Comparison of ENCODE assay signal across 23 cellular contexts in genomic region chr22:19968450-19968891, GRCh38. TPM values are rescaled to one million over a fixed set of nuclear protein-coding genes. Genes with fewer than 3 reads are reported as not detected.
A peak's percentile ranks its signal among the peaks of the same experiment; 100 is the strongest.
DNase-seq lines count a peak whose midpoint lies in the region; FAIRE-seq and TF ChIP-seq lines count a peak whose summit lies in the region.
"Had no signal": no experiment of that assay in that cellular context is flagged by ENCODE, and none has a peak within 500 bp of the region (broad histone marks: within the 10 kb centered on the region; RNA-seq: fewer than 3 reads in every experiment).

No MANE protein-coding gene starts in this region.

- H3K27ac ChIP-seq in RWPE1: peak overlapping the region; percentile 42
- H3K27ac ChIP-seq in endothelial cell of umbilical vein (ENCODE audit: insufficient read depth, low read depth, low read length): no peak overlapping the region
- no peak overlapping the region for H3K27ac ChIP-seq in mesenchymal stem cell (ENCODE audit: low read length, poor library complexity, severe bottlenecking)
- H3K27ac ChIP-seq: C4-2B had no signal

- CTCF ChIA-PET in RWPE1 (lab: Yijun Ruan, JAX): no interaction called here
- CTCF ChIA-PET in endothelial cell of umbilical vein (lab: Charles Lee): interaction anchor here (1.6 to 12.2 kb wide), 2 partner anchors 15 to 44 kb away, joined by 6 to 304 read pairs; no protein-coding TSS in a partner anchor

- H3K14ac ChIP-seq in mesenchymal stem cell (ENCODE audit: low read length in 2 of 2): no peak overlapping the region

- H2BK5ac ChIP-seq in mesenchymal stem cell (ENCODE audit: low read depth, low read length, poor library complexity, severe bottlenecking): no peak overlapping the region

- H3K4ac ChIP-seq in mesenchymal stem cell (ENCODE audit: low read depth in 1 of 2, low read length in 2 of 2): no peak overlapping the region

- 88% methylated on average over 15 of the region's 18 CpGs for WGBS in mesenchymal stem cell

- H3K18ac ChIP-seq in mesenchymal stem cell (ENCODE audit: low read depth in 1 of 2, low read length in 2 of 2): no peak overlapping the region

- H2BK15ac ChIP-seq in mesenchymal stem cell (ENCODE audit: low read depth, poor library complexity, severe bottlenecking): no peak overlapping the region

- H2BK12ac ChIP-seq in mesenchymal stem cell (ENCODE audit: low read length in 2 of 2): no peak overlapping the region

- peak overlapping the region; percentile 35 for H4K8ac ChIP-seq in mesenchymal stem cell (ENCODE audit: low read length)

- TSS peak; percentile 44 for BruUV-seq in endothelial cell of umbilical vein (replicated peaks; lab: Mats Ljungman, UMichigan)

- no peak overlapping the region for H2AK5ac ChIP-seq in mesenchymal stem cell (ENCODE audit: low read length, severe bottlenecking)

- intact Hi-C loops in endothelial cell of umbilical vein (cut with micrococcal nuclease): no loop called here

- H3K4me3 ChIP-seq in endothelial cell of umbilical vein (replicated peaks in 1 of 3; ENCODE audit: insufficient read depth in 1 of 3, low read depth in 1 of 3, low read length in 3 of 3): no peak overlapping the region
- H3K4me3 ChIP-seq in mesenchymal stem cell (ENCODE audit: insufficient read depth in 1 of 2, low read depth in 1 of 2, low read length in 2 of 2): no peak overlapping the region

- H4K91ac ChIP-seq in mesenchymal stem cell (ENCODE audit: low read length): no peak overlapping the region

- H3K9ac ChIP-seq in endothelial cell of umbilical vein (replicated peaks; ENCODE audit: extremely low read depth, insufficient read depth, low read length) (no peak overlapping the region), mesenchymal stem cell (ENCODE audit: low read length) (no peak overlapping the region)

- H2AFZ ChIP-seq in endothelial cell of umbilical vein (ENCODE audit: low read depth, low read length): no peak overlapping the region
- no peak overlapping the region for H2AFZ ChIP-seq in mesenchymal stem cell (ENCODE audit: low read depth, low read length)

- H3K4me1 ChIP-seq in endothelial cell of umbilical vein (ENCODE audit: control insufficient read depth, extremely low read depth, insufficient read depth, low read length) (peaks cover 15% of the 10 kb centered on the region), mesenchymal stem cell (ENCODE audit: control insufficient read depth, insufficient read depth, low read depth, low read length) (peaks cover 7% of the 10 kb centered on the region)

- H3K27me3 ChIP-seq in endothelial cell of umbilical vein (ENCODE audit: control insufficient read depth in 2 of 2, insufficient read depth in 2 of 2, low read length in 2 of 2): no peaks in the 10 kb centered on the region
- H3K27me3 ChIP-seq in mesenchymal stem cell (ENCODE audit: control insufficient read depth in 1 of 2, insufficient read depth in 1 of 2, low read length in 2 of 2): no peaks in the 10 kb centered on the region

- H3K79me1 ChIP-seq in mesenchymal stem cell (replicated peaks; ENCODE audit: low read length, poor library complexity, severe bottlenecking): no peaks in the 10 kb centered on the region

- dilution Hi-C loops in endothelial cell of umbilical vein (cut with MboI; ENCODE audit: extremely low pct_ligation_motif_present, low sequenced_read_pairs): no loop called here

- no peak overlapping the region for H2BK120ac ChIP-seq in mesenchymal stem cell (ENCODE audit: low read depth, low read length)

- no peaks in the 10 kb centered on the region for H4K20me1 ChIP-seq in endothelial cell of umbilical vein (replicated peaks; ENCODE audit: control insufficient read depth, extremely low read depth, insufficient read depth, low read length)

- POLR2A ChIA-PET in RWPE1 (lab: Yijun Ruan, JAX; ENCODE audit: low non-redundant PET) (no interaction called here), endothelial cell of umbilical vein (lab: Charles Lee) (no interaction called here)

- no peak for TF ChIP-seq POLR2A in endothelial cell of umbilical vein (IDR thresholded peaks at IDR 0.05; ENCODE audit: low read depth, low read length)

- no peak for TF ChIP-seq CTCF in RWPE1 (conservative IDR thresholded peaks at IDR 0.05; ENCODE audit: low read depth)
- no peak for TF ChIP-seq CTCF in endothelial cell of umbilical vein (IDR thresholded peaks at IDR 0.05; ENCODE audit: extremely low read depth in 1 of 2, insufficient read depth in 1 of 2, low read depth in 1 of 2, low read length in 2 of 2)

- no peak overlapping the region for H3K23ac ChIP-seq in mesenchymal stem cell (ENCODE audit: low read length in 2 of 2)

- no peak for DNase-seq in RWPE1 (ENCODE audit: low spot score)
- no peak for DNase-seq in endothelial cell of umbilical vein (ENCODE audit: low read depth, low spot score)
- no peak for DNase-seq in mesenchymal stem cell
- DNase-seq in NCI-H510A (lab: John Stamatoyannopoulos, UW): no peak
- DNase-seq in activated CD4-positive, alpha-beta T cell treated with anti-CD3 and anti-CD28 coated beads for 48 hours: no peak
- no peak for DNase-seq in amygdala (lab: John Stamatoyannopoulos, UW)
- no peak for DNase-seq in activated CD4-positive, alpha-beta T cell treated with anti-CD3 and anti-CD28 coated beads, Interleukin-2, amount 50 U/mL, for 4 hours
- DNase-seq: Caco-2; CD8-positive, alpha-beta T cell; EL; GDM1; Karpas-422; MV-4-11; NCI-H1105; NCI-H1436 treated with DMSO at 0.1 percent for 48 hours; NCI-H1930; NCI-H446 treated with DMSO at 0.1 percent for 48 hours; NCI-H526 treated with DMSO at 0.1 percent for 48 hours; RPMI8226; SHP77 treated with DMSO at 0.1 percent for 48 hours had no signal

- no peaks in the 10 kb centered on the region for H3K9me3 ChIP-seq in endothelial cell of umbilical vein (replicated peaks; ENCODE audit: control insufficient read depth, insufficient read depth, low read length)
- no peaks in the 10 kb centered on the region for H3K9me3 ChIP-seq in mesenchymal stem cell (ENCODE audit: control insufficient read depth, low read length)
- H3K9me3 ChIP-seq: Caco-2 had no signal

- no peaks in the 10 kb centered on the region for H3K9me1 ChIP-seq in endothelial cell of umbilical vein (replicated peaks; ENCODE audit: control insufficient read depth, extremely low read depth, insufficient read depth, low read length)

- H3K36me3 ChIP-seq in endothelial cell of umbilical vein (ENCODE audit: control insufficient read depth in 2 of 2, extremely low read depth in 1 of 2, insufficient read depth in 2 of 2, low read length in 2 of 2) (peaks cover 11 to 60% of the 10 kb centered on the region in 2 experiments), mesenchymal stem cell (ENCODE audit: control insufficient read depth in 1 of 2, insufficient read depth in 2 of 2, low read depth in 1 of 2, low read length in 2 of 2) (peaks cover 50 to 80% of the 10 kb centered on the region in 2 experiments)

- H3K4me2 ChIP-seq in endothelial cell of umbilical vein (ENCODE audit: insufficient read depth, low read length) (no peak overlapping the region), mesenchymal stem cell (ENCODE audit: low read length, poor library complexity, severe bottlenecking) (no peak overlapping the region)

- no peaks in the 10 kb centered on the region for H3K79me2 ChIP-seq in endothelial cell of umbilical vein (ENCODE audit: control insufficient read depth, insufficient read depth, low read length)

- no peak for FAIRE-seq in endothelial cell of umbilical vein (lab: Jason Lieb, UNC)
- FAIRE-seq: GM12891, H1 had no signal

RNA-seq across cellular contexts. Expression of gene TXNRD2, which starts 26.9 kb away (rescaled TPM):
- total RNA-seq in endothelial cell of umbilical vein: 211 and 245 TPM in 2 replicates
- polyA plus RNA-seq in endothelial cell of umbilical vein: 440 and 511 TPM in 2 replicates
- polyA plus RNA-seq in endothelial cell of umbilical vein (2011; cell fraction: cytosol; rRNA removed): 259 and 341 TPM in 2 replicates
- polyA plus RNA-seq in endothelial cell of umbilical vein (2011; cell fraction: nucleus; rRNA removed): 576 and 663 TPM in 2 replicates
- polyA plus RNA-seq in endothelial cell of umbilical vein (2012): 102 and 113 TPM in 2 replicates
- polyA minus RNA-seq in endothelial cell of umbilical vein: 102 and 126 TPM in 2 replicates
- 25.2 TPM for polyA minus RNA-seq in endothelial cell of umbilical vein (2011; cell fraction: cytosol; rRNA and poly(A)+ RNA removed)
- polyA minus RNA-seq in endothelial cell of umbilical vein (2011; cell fraction: nucleus; rRNA and poly(A)+ RNA removed): 91.1 and 144 TPM in 2 replicates
- polyA plus RNA-seq in mesenchymal stem cell (2013, experiment 1 of 2): 5.8 TPM
- polyA plus RNA-seq in mesenchymal stem cell (2013, experiment 2 of 2): 6.0 TPM

RNA-seq across cellular contexts. Expression of gene COMT, which starts 26.9 kb away (rescaled TPM):
- total RNA-seq in endothelial cell of umbilical vein: 221 and 246 TPM in 2 replicates
- polyA plus RNA-seq in endothelial cell of umbilical vein: 537 and 579 TPM in 2 replicates
- polyA plus RNA-seq in endothelial cell of umbilical vein (2011; cell fraction: cytosol; rRNA removed): 320 and 379 TPM in 2 replicates
- polyA plus RNA-seq in endothelial cell of umbilical vein (2011; cell fraction: nucleus; rRNA removed): 183 and 186 TPM in 2 replicates
- 145 and 199 TPM in 2 replicates for polyA plus RNA-seq in endothelial cell of umbilical vein (2012)
- polyA minus RNA-seq in endothelial cell of umbilical vein: 206 and 246 TPM in 2 replicates
- 31.5 TPM for polyA minus RNA-seq in endothelial cell of umbilical vein (2011; cell fraction: cytosol; rRNA and poly(A)+ RNA removed)
- polyA minus RNA-seq in endothelial cell of umbilical vein (2011; cell fraction: nucleus; rRNA and poly(A)+ RNA removed): 38.0 and 46.4 TPM in 2 replicates
- polyA plus RNA-seq in mesenchymal stem cell (2013, experiment 1 of 2): 51.6 TPM
- polyA plus RNA-seq in mesenchymal stem cell (2013, experiment 2 of 2): 55.0 TPM

RNA-seq across cellular contexts. Expression of gene ARVCF, which starts 48.2 kb away (rescaled TPM):
- 105 and 109 TPM in 2 replicates for total RNA-seq in endothelial cell of umbilical vein
- polyA plus RNA-seq in endothelial cell of umbilical vein: 81.3 and 83.6 TPM in 2 replicates
- 30.5 and 49.1 TPM in 2 replicates for polyA plus RNA-seq in endothelial cell of umbilical vein (2011; cell fraction: cytosol; rRNA removed)
- 288 and 295 TPM in 2 replicates for polyA plus RNA-seq in endothelial cell of umbilical vein (2011; cell fraction: nucleus; rRNA removed)
- 22.8 and 27.5 TPM in 2 replicates for polyA plus RNA-seq in endothelial cell of umbilical vein (2012)
- 43.0 and 52.9 TPM in 2 replicates for polyA minus RNA-seq in endothelial cell of umbilical vein
- 1.7 TPM for polyA minus RNA-seq in endothelial cell of umbilical vein (2011; cell fraction: cytosol; rRNA and poly(A)+ RNA removed)
- 58.2 and 105 TPM in 2 replicates for polyA minus RNA-seq in endothelial cell of umbilical vein (2011; cell fraction: nucleus; rRNA and poly(A)+ RNA removed)
- 3.0 TPM for polyA plus RNA-seq in mesenchymal stem cell (2013, experiment 1 of 2)
- polyA plus RNA-seq in mesenchymal stem cell (2013, experiment 2 of 2): 3.2 TPM

RNA-seq across cellular contexts. Expression of gene TANGO2, which starts 52.4 kb away (rescaled TPM):
- 33.2 and 40.0 TPM in 2 replicates for total RNA-seq in endothelial cell of umbilical vein
- polyA plus RNA-seq in endothelial cell of umbilical vein: 49.3 and 59.5 TPM in 2 replicates
- polyA plus RNA-seq in endothelial cell of umbilical vein (2011; cell fraction: cytosol; rRNA removed): 34.3 and 36.5 TPM in 2 replicates
- 48.4 and 53.3 TPM in 2 replicates for polyA plus RNA-seq in endothelial cell of umbilical vein (2011; cell fraction: nucleus; rRNA removed)
- polyA plus RNA-seq in endothelial cell of umbilical vein (2012): 20.4 and 20.9 TPM in 2 replicates
- polyA minus RNA-seq in endothelial cell of umbilical vein: 82.2 and 90.8 TPM in 2 replicates
- 10.1 TPM for polyA minus RNA-seq in endothelial cell of umbilical vein (2011; cell fraction: cytosol; rRNA and poly(A)+ RNA removed)
- 22.9 and 23.8 TPM in 2 replicates for polyA minus RNA-seq in endothelial cell of umbilical vein (2011; cell fraction: nucleus; rRNA and poly(A)+ RNA removed)
- polyA plus RNA-seq in mesenchymal stem cell (2013, experiment 1 of 2): 16.0 TPM
- 16.1 TPM for polyA plus RNA-seq in mesenchymal stem cell (2013, experiment 2 of 2)
